Comparison of ENCODE assay signal across 10 cellular contexts in genomic region chr1:7679159-7679872, GRCh38.
DNase-seq lines count a peak whose midpoint lies in the region; ATAC-seq, FAIRE-seq and TF ChIP-seq lines count a peak whose summit lies in the region.
"Had no signal": no experiment of that assay in that cellular context is flagged by ENCODE, and none has a peak within 500 bp of the region (broad histone marks: within the 10 kb centered on the region; RNA-seq: fewer than 3 reads in every experiment).

No MANE protein-coding gene starts in this region.

- H3K4me1 ChIP-seq in astrocyte (ENCODE audit: insufficient read depth, low read length) (peaks cover 5% of the 10 kb centered on the region), mesodermal cell (ENCODE audit: control insufficient read depth, insufficient read depth, low read length, poor library complexity, severe bottlenecking) (peaks cover 4% of the 10 kb centered on the region), subcutaneous abdominal adipose tissue (ENCODE audit: control insufficient read depth in 5 of 5, insufficient read depth in 5 of 5, low read length in 5 of 5) (peaks cover 0 to 23% (median 18%) of the 10 kb centered on the region in 5 donors)

- POLR2A ChIA-PET in activated CD8-positive, alpha-beta T cell treated with anti-CD3 and anti-CD28 coated beads for 36 hours (lab: Charles Lee) = interaction anchor here (0.7 to 1.5 kb wide), 4 partner anchors 9 to 85 kb away, joined by 3 to 4 read pairs (median 3); no protein-coding TSS in a partner anchor
- POLR2A ChIA-PET in activated CD8-positive, alpha-beta T cell treated with anti-CD3 and anti-CD28 coated beads, Interleukin-2, amount 10 ng/mL, durations not matched to agents 7 days and 5 days (lab: Charles Lee) = no interaction called here

- H3K27ac Mint-ChIP-seq in activated CD8-positive, alpha-beta T cell treated with anti-CD3 and anti-CD28 coated beads for 36 hours = no peak overlapping the region
- no peak overlapping the region for H3K27ac Mint-ChIP-seq in activated CD8-positive, alpha-beta T cell treated with anti-CD3 and anti-CD28 coated beads, Interleukin-2, amount 10 ng/mL, durations not matched to agents 7 days and 5 days
- no peak overlapping the region for H3K27ac Mint-ChIP-seq in astrocyte (ENCODE audit: unreplicated experiment)

- peak overlapping the region; percentile 94 for H3K4me2 ChIP-seq in astrocyte (ENCODE audit: low read length)

- H3K4me3 ChIP-seq in astrocyte (ENCODE audit: insufficient read depth, low read depth, low read length) (peak overlapping the region; percentile 71), mesodermal cell (ENCODE audit: extremely low read depth, insufficient read depth, low read length, poor library complexity, severe bottlenecking) (peak overlapping the region; percentile 53), subcutaneous abdominal adipose tissue (ENCODE audit: low read depth in 1 of 5, low read length in 5 of 5) (peak overlapping the region in 3 of 5 donors; percentile 79 to 82 (median 81))

- peaks cover 2% of the 10 kb centered on the region for H3K27me3 Mint-ChIP-seq in activated CD8-positive, alpha-beta T cell treated with anti-CD3 and anti-CD28 coated beads for 36 hours
- H3K27me3 Mint-ChIP-seq in activated CD8-positive, alpha-beta T cell treated with anti-CD3 and anti-CD28 coated beads, Interleukin-2, amount 10 ng/mL, durations not matched to agents 7 days and 5 days (ENCODE audit: low read depth) = peaks cover 9% of the 10 kb centered on the region
- peaks cover 40% of the 10 kb centered on the region for H3K27me3 Mint-ChIP-seq in astrocyte (ENCODE audit: low read depth, unreplicated experiment)

- H3K9ac ChIP-seq in astrocyte (ENCODE audit: low read length) (peak overlapping the region; percentile 80), subcutaneous abdominal adipose tissue (ENCODE audit: low read length in 5 of 5) (peak overlapping the region in 2 of 5 donors; percentile 51 to 76)

- no peaks in the 10 kb centered on the region for H3K36me3 ChIP-seq in astrocyte (ENCODE audit: insufficient read depth, low read length)
- no peaks in the 10 kb centered on the region for H3K36me3 ChIP-seq in mesodermal cell (ENCODE audit: control insufficient read depth, insufficient read depth, low read length)
- no peaks in the 10 kb centered on the region for H3K36me3 ChIP-seq in subcutaneous abdominal adipose tissue (ENCODE audit: control insufficient read depth in 5 of 5, insufficient read depth in 5 of 5, low read length in 5 of 5)

- H3K27ac ChIP-seq in astrocyte (ENCODE audit: low read depth, low read length) = no peak overlapping the region
- no peak overlapping the region for H3K27ac ChIP-seq in mesodermal cell (ENCODE audit: low read depth, low read length, severe bottlenecking)
- no peak overlapping the region for H3K27ac ChIP-seq in subcutaneous abdominal adipose tissue (ENCODE audit: low read depth, low read length)

- no peaks in the 10 kb centered on the region for H3K9me3 ChIP-seq in astrocyte (ENCODE audit: insufficient read depth, low read depth, low read length)
- H3K9me3 ChIP-seq in mesodermal cell (ENCODE audit: control insufficient read depth, low read length) = no peaks in the 10 kb centered on the region
- no peaks in the 10 kb centered on the region for H3K9me3 ChIP-seq in subcutaneous abdominal adipose tissue (ENCODE audit: control insufficient read depth in 5 of 5, low read length in 5 of 5)

- H3K27me3 ChIP-seq in astrocyte (ENCODE audit: insufficient read depth, low read length) (no peaks in the 10 kb centered on the region), subcutaneous abdominal adipose tissue (ENCODE audit: control insufficient read depth in 5 of 5, insufficient read depth in 4 of 5, low read length in 5 of 5) (peaks cover 0 to under 1% (median 0%) of the 10 kb centered on the region in 5 donors)

- ATAC-seq in activated CD8-positive, alpha-beta T cell treated with anti-CD3 and anti-CD28 coated beads for 36 hours = no peak
- ATAC-seq in activated CD8-positive, alpha-beta T cell treated with anti-CD3 and anti-CD28 coated beads, Interleukin-2, amount 10 ng/mL, durations not matched to agents 7 days and 5 days = no peak
- no peak for ATAC-seq in GM18867 (IDR thresholded peaks at IDR 0.05; ENCODE audit: unreplicated experiment)

- WGBS in mesodermal cell (ENCODE audit: insufficient coverage in 2 of 2), 2 experiments = 88 to 93% methylated on average over 13 to 14 of the region's 17 CpGs

- H2AFZ ChIP-seq in astrocyte (ENCODE audit: low read depth, low read length) = peak overlapping the region; percentile 90

- H3K9me3 Mint-ChIP-seq in activated CD8-positive, alpha-beta T cell treated with anti-CD3 and anti-CD28 coated beads for 36 hours = no peaks in the 10 kb centered on the region
- H3K9me3 Mint-ChIP-seq in activated CD8-positive, alpha-beta T cell treated with anti-CD3 and anti-CD28 coated beads, Interleukin-2, amount 10 ng/mL, durations not matched to agents 7 days and 5 days (ENCODE audit: insufficient read depth) = no peaks in the 10 kb centered on the region
- peaks cover 7% of the 10 kb centered on the region for H3K9me3 Mint-ChIP-seq in astrocyte (ENCODE audit: unreplicated experiment)

- intact Hi-C loops in activated CD8-positive, alpha-beta T cell treated with anti-CD3 and anti-CD28 coated beads for 36 hours (cut with micrococcal nuclease) = loop anchor here (10.0 kb wide), 1 partner anchor 215 kb away; no protein-coding TSS in a partner anchor

- H4K20me1 ChIP-seq in astrocyte (ENCODE audit: insufficient read depth, low read length) = no peaks in the 10 kb centered on the region

- TF ChIP-seq CTCF in activated CD8-positive, alpha-beta T cell treated with anti-CD3 and anti-CD28 coated beads for 36 hours (IDR thresholded peaks at IDR 0.05) = no peak
- TF ChIP-seq CTCF in astrocyte (IDR thresholded peaks at IDR 0.05; ENCODE audit: insufficient read depth, low read depth, low read length) = no peak

- no peaks in the 10 kb centered on the region for H3K36me3 Mint-ChIP-seq in activated CD8-positive, alpha-beta T cell treated with anti-CD3 and anti-CD28 coated beads for 36 hours (ENCODE audit: low read depth)
- H3K36me3 Mint-ChIP-seq in activated CD8-positive, alpha-beta T cell treated with anti-CD3 and anti-CD28 coated beads, Interleukin-2, amount 10 ng/mL, durations not matched to agents 7 days and 5 days (ENCODE audit: low read depth) = no peaks in the 10 kb centered on the region
- H3K36me3 Mint-ChIP-seq in astrocyte (ENCODE audit: low read depth, unreplicated experiment) = no peaks in the 10 kb centered on the region

- DNase-seq in activated CD8-positive, alpha-beta T cell treated with anti-CD3 and anti-CD28 coated beads for 36 hours = no peak
- DNase-seq in activated CD8-positive, alpha-beta T cell treated with anti-CD3 and anti-CD28 coated beads, Interleukin-2, amount 10 ng/mL, durations not matched to agents 7 days and 5 days = no peak
- no peak for DNase-seq in astrocyte (ENCODE audit: low read depth)
- DNase-seq in stimulated activated CD4-positive, alpha-beta T cell treated with anti-CD3 and anti-CD28 coated beads, Interleukin-2, amount 100 ng/mL, for 48 hours = no peak
- no peak for DNase-seq in NCI-H1092 treated with DMSO at 0.1 percent for 48 hours (lab: John Stamatoyannopoulos, UW)
- DNase-seq: OCI-M1 had no signal

- FAIRE-seq in astrocyte (lab: Jason Lieb, UNC) = no peak
- FAIRE-seq: small intestine had no signal

- no peaks in the 10 kb centered on the region for H3K79me2 ChIP-seq in astrocyte (ENCODE audit: insufficient read depth, low read length)

- CTCF ChIA-PET in activated CD8-positive, alpha-beta T cell treated with anti-CD3 and anti-CD28 coated beads for 36 hours (lab: Charles Lee) = interaction anchor here (9.6 to 22.6 kb wide), 2 partner anchors 11 to 71 kb away, joined by 118 to 589 read pairs; no protein-coding TSS in a partner anchor
- CTCF ChIA-PET in activated CD8-positive, alpha-beta T cell treated with anti-CD3 and anti-CD28 coated beads, Interleukin-2, amount 10 ng/mL, durations not matched to agents 7 days and 5 days (lab: Charles Lee) = interaction anchor here (0.6 to 21.7 kb wide), 4 partner anchors 11 to 239 kb away, joined by 3 to 515 read pairs (median 30); no protein-coding TSS in a partner anchor

- peak overlapping the region; percentile 54 for H3K4me3 Mint-ChIP-seq in activated CD8-positive, alpha-beta T cell treated with anti-CD3 and anti-CD28 coated beads for 36 hours
- no peak overlapping the region for H3K4me3 Mint-ChIP-seq in activated CD8-positive, alpha-beta T cell treated with anti-CD3 and anti-CD28 coated beads, Interleukin-2, amount 10 ng/mL, durations not matched to agents 7 days and 5 days
- peak overlapping the region; percentile 74 for H3K4me3 Mint-ChIP-seq in astrocyte (ENCODE audit: unreplicated experiment)

- H3K4me1 Mint-ChIP-seq in activated CD8-positive, alpha-beta T cell treated with anti-CD3 and anti-CD28 coated beads for 36 hours (ENCODE audit: low read depth) = no peaks in the 10 kb centered on the region
- no peaks in the 10 kb centered on the region for H3K4me1 Mint-ChIP-seq in activated CD8-positive, alpha-beta T cell treated with anti-CD3 and anti-CD28 coated beads, Interleukin-2, amount 10 ng/mL, durations not matched to agents 7 days and 5 days (ENCODE audit: low read depth)
- no peaks in the 10 kb centered on the region for H3K4me1 Mint-ChIP-seq in astrocyte (ENCODE audit: low read depth, unreplicated experiment)
